Comparison of ENCODE assay signal across 21 cellular contexts in the genomic region with DNA sequence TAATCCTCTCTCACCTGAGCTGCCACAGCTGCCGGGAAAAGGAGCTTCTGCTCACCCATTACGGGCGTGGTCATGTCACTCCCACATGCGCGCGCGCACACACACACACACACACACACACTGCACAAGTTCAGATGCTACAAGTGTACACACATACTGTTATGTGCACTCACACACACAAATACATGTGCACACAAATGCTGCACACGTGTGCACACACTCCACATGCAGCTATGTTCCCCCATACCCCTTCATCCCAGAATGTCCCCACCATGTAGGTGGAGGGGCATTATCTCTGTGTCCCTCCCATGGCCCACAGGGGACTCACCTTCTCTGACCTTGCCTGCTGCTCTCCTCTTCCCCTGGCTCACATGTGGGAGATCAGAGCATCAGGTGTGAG. TPM values are rescaled to one million over a fixed set of nuclear protein-coding genes. Genes with fewer than 3 reads are reported as not detected.
A peak's percentile ranks its signal among the peaks of the same experiment; 100 is the strongest.
DNase-seq lines count a peak whose midpoint lies in the region; ATAC-seq, FAIRE-seq and TF ChIP-seq lines count a peak whose summit lies in the region.
"Had no signal": no experiment of that assay in that cellular context is flagged by ENCODE, and none has a peak within 500 bp of the region (broad histone marks: within the 10 kb centered on the region; RNA-seq: fewer than 3 reads in every experiment).

No MANE protein-coding gene starts in this region.

- POLR2A ChIA-PET in HepG2 (lab: Yijun Ruan, JAX) (no interaction called here), H1 (lab: Charles Lee; ENCODE audit: partially characterized antibody) (interaction anchor here (0.9 to 9.9 kb wide), 13 partner anchors 7 to 266 kb away, joined by 3 to 119 read pairs (median 7); a partner anchor contains a TSS)

- H3K9me3 ChIP-seq in HepG2 (ENCODE audit: low read length) (no peaks in the 10 kb centered on the region), right lobe of liver (no peaks in the 10 kb centered on the region), H1 (ENCODE audit: insufficient read depth in 2 of 2, low read depth in 1 of 2, low read length in 1 of 2) (no peaks in the 10 kb centered on the region)
- H3K9me3 ChIP-seq: Caco-2 had no signal

- H3K23ac ChIP-seq in H1 (ENCODE audit: insufficient read length) = no peak overlapping the region

- TF ChIP-seq EP300 in HepG2 (IDR thresholded peaks at IDR 0.05; ENCODE audit: low read depth in 2 of 2, low read length in 2 of 2) (no peak), HepG2 (CRISPR knock-in tag; IDR thresholded peaks at IDR 0.05; ENCODE audit: borderline replicate concordance) (no peak), H1 (IDR thresholded peaks at IDR 0.05; ENCODE audit: borderline replicate concordance in 1 of 2, low read depth in 2 of 2, low read length in 2 of 2) (no peak)

- no peak for DNase-seq in HepG2 (ENCODE audit: low spot score)
- no peak for DNase-seq in right lobe of liver
- DNase-seq in NCI-H69 (lab: John Stamatoyannopoulos, UW) = peak; percentile 21
- DNase-seq in H1 (ENCODE audit: low read depth in 1 of 2, low spot score in 2 of 2) = no peak
- no peak for DNase-seq in urothelium cell line (ENCODE audit: low spot score)
- no peak for DNase-seq in A172 (ENCODE audit: low spot score)
- no peak for DNase-seq in NCI-H345 treated with DMSO at 0.1 percent for 48 hours (lab: John Stamatoyannopoulos, UW; ENCODE audit: unreplicated experiment)
- DNase-seq: 8988T; C1 segment of cervical spinal cord; Caco-2; CD4-positive, alpha-beta memory T cell; DMS153; DND-41; GOT3; H7; HFFc6 had no signal

- H2AFZ ChIP-seq in HepG2 (ENCODE audit: low read length) (no peak overlapping the region), H1 (ENCODE audit: low read length) (no peak overlapping the region)

- no TSS peak for BruUV-seq in HepG2 (replicated peaks; lab: Mats Ljungman, UMichigan)

- intact Hi-C loops in HepG2 (cut with micrococcal nuclease; ENCODE audit: unreplicated experiment) = no loop called here
- intact Hi-C loops in right lobe of liver (cut with DNase I) = no loop called here

- peak overlapping the region; percentile 19; the same call in 1 of the 2 replicates for H3K18ac ChIP-seq in H1 (ENCODE audit: extremely low read depth, low read length)

- H2BK15ac ChIP-seq in H1 (ENCODE audit: low read length) = no peak overlapping the region

- TF ChIP-seq CTCF in HepG2 (CRISPR knock-in tag; IDR thresholded peaks at IDR 0.05) (no peak), right lobe of liver (IDR thresholded peaks at IDR 0.05) (no peak), H1 (IDR thresholded peaks at IDR 0.05; ENCODE audit: control extremely low read depth in 1 of 3, insufficient read depth in 1 of 3, low read depth in 1 of 3, low read length in 3 of 3) (no peak)

- H3K4me2 ChIP-seq in HepG2 (ENCODE audit: low read depth, low read length) = no peak overlapping the region
- H3K4me2 ChIP-seq in H1 (ENCODE audit: insufficient read depth in 1 of 2, low read depth in 2 of 2, low read length in 2 of 2) = no peak overlapping the region

- ATAC-seq in HepG2 (no peak), right lobe of liver (no peak), GM21360 (IDR thresholded peaks at IDR 0.05; ENCODE audit: unreplicated experiment) (no peak)
- ATAC-seq: HCT116 had no signal

- no peak overlapping the region for H3K4ac ChIP-seq in H1 (replicated peaks; ENCODE audit: insufficient read length, low read depth, low read length)

- no peak for FAIRE-seq in HepG2 (lab: Jason Lieb, UNC)
- FAIRE-seq in H1 (lab: Jason Lieb, UNC) = no peak
- peak; percentile 95 for FAIRE-seq in urothelium cell line (lab: Jason Lieb, UNC)
- FAIRE-seq: G401.6, GM12892, GM19239 had no signal

- no peak overlapping the region for H2BK20ac ChIP-seq in H1 (ENCODE audit: low read length)

- H4K91ac ChIP-seq in H1 (replicated peaks; ENCODE audit: insufficient read length, low read length) = peak overlapping the region; percentile 75

- in situ Hi-C loops in HepG2 (cut with HindIII; ENCODE audit: extremely low pct_ligation_motif_present, low pct_unique_long_range_greater_than_20kb) = no loop called here

- H3K79me2 ChIP-seq in HepG2 (ENCODE audit: insufficient read depth, low read length) (no peaks in the 10 kb centered on the region), H1 (ENCODE audit: control insufficient read depth in 1 of 2, insufficient read depth in 2 of 2, low read length in 2 of 2) (no peaks in the 10 kb centered on the region)

- H2BK12ac ChIP-seq in H1 (ENCODE audit: low read depth, low read length) = peak overlapping the region; percentile 84; the same call in 1 of the 2 replicates

- 0 out of 2 replicates have a peak overlapping the region, but pooled peaks have one; percentile 39 for H2AK5ac ChIP-seq in H1 (ENCODE audit: low read depth, low read length)

- H4K8ac ChIP-seq in H1 (ENCODE audit: extremely low read depth, insufficient read depth, low read length) = no peak overlapping the region

- H4K20me1 ChIP-seq in HepG2 (ENCODE audit: insufficient read depth, low read length) (no peaks in the 10 kb centered on the region), H1 (replicated peaks in 1 of 2; ENCODE audit: control insufficient read depth in 1 of 2, insufficient read depth in 2 of 2, low read length in 2 of 2) (peaks cover 0 to 8% of the 10 kb centered on the region in 2 experiments)

- H4K5ac ChIP-seq in H1 (ENCODE audit: insufficient read length, low read depth, low read length) = no peak overlapping the region

- H3K56ac ChIP-seq in H1 (replicated peaks; ENCODE audit: insufficient read length, low read depth, low read length) = no peak overlapping the region

- H3K27me3 ChIP-seq in HepG2 (ENCODE audit: control insufficient read depth in 1 of 2, insufficient read depth in 2 of 2, low read length in 2 of 2) (peaks cover 17 to 81% of the 10 kb centered on the region in 2 experiments; a peak in 4 of 5 replicates), right lobe of liver (no peaks in the 10 kb centered on the region), H1 (replicated peaks in 1 of 4; ENCODE audit: control insufficient read depth in 3 of 4, extremely low read depth in 1 of 4, insufficient read depth in 3 of 4, low read length in 3 of 4) (no peaks in the 10 kb centered on the region)

- H3K4me1 ChIP-seq in HepG2 (ENCODE audit: insufficient read depth, low read length) = no peaks in the 10 kb centered on the region
- no peaks in the 10 kb centered on the region for H3K4me1 ChIP-seq in right lobe of liver
- no peaks in the 10 kb centered on the region; a peak in 1 of 7 replicates for H3K4me1 ChIP-seq in H1 (replicated peaks in 1 of 4; ENCODE audit: control insufficient read depth in 3 of 4, insufficient read depth in 4 of 4, low read length in 3 of 4)
- H3K4me1 ChIP-seq: Caco-2 had no signal

- no peak overlapping the region for H2BK120ac ChIP-seq in H1 (replicated peaks; ENCODE audit: low read depth, low read length)

- H3K14ac ChIP-seq in H1 (ENCODE audit: insufficient read length) = no peak overlapping the region

- H3K9ac ChIP-seq in HepG2 (ENCODE audit: insufficient read depth, low read depth, low read length) (no peak overlapping the region), H1 (replicated peaks in 1 of 4; ENCODE audit: extremely low read depth in 1 of 4, low read depth in 3 of 4, low read length in 3 of 4) (no peak overlapping the region)

- H3K4me3 ChIP-seq in HepG2 (replicated peaks in 1 of 3; ENCODE audit: insufficient read depth in 1 of 3, low read depth in 2 of 3, low read length in 3 of 3) = no peak overlapping the region
- H3K4me3 ChIP-seq in right lobe of liver = no peak overlapping the region
- H3K4me3 ChIP-seq in H1 (ENCODE audit: extremely low read depth in 1 of 4, insufficient read depth in 2 of 4, low read depth in 3 of 4, low read length in 4 of 4) = no peak overlapping the region

- TF ChIP-seq POLR2A in HepG2 (IDR thresholded peaks at IDR 0.05; ENCODE audit: insufficient read depth in 1 of 2, low read depth in 2 of 2, low read length in 2 of 2) = no peak
- TF ChIP-seq POLR2A in right lobe of liver (IDR thresholded peaks at IDR 0.05) = no peak
- no peak for TF ChIP-seq POLR2A in H1 (IDR thresholded peaks at IDR 0.05; ENCODE audit: control extremely low read depth in 1 of 2, low read depth in 2 of 2, low read length in 2 of 2)

- H3K79me1 ChIP-seq in H1 (ENCODE audit: low read depth, low read length) = no peaks in the 10 kb centered on the region

- peak overlapping the region; percentile 60; the same call in 1 of the 2 replicates for H2BK5ac ChIP-seq in H1 (ENCODE audit: low read depth, low read length)

- TF ChIP-seq RAD21 in HepG2 (CRISPR knock-in tag; IDR thresholded peaks at IDR 0.05) = no peak
- no peak for TF ChIP-seq RAD21 in H1 (IDR thresholded peaks at IDR 0.05 in 1 of 2, conservative IDR thresholded peaks at IDR 0.05 in 1 of 2; ENCODE audit: low read depth in 2 of 2, low read length in 2 of 2)

- H3K36me3 ChIP-seq in HepG2 (replicated peaks in 1 of 2; ENCODE audit: control insufficient read depth in 1 of 2, insufficient read depth in 2 of 2, low read length in 2 of 2) (no peaks in the 10 kb centered on the region), right lobe of liver (no peaks in the 10 kb centered on the region), H1 (ENCODE audit: control insufficient read depth in 2 of 4, insufficient read depth in 4 of 4, low read length in 3 of 4) (0 out of 8 replicates have a peak, but pooled peaks cover 0 to 4% (median 1%) of the 10 kb centered on the region in 4 experiments)

- CTCF ChIA-PET in HepG2 (lab: Yijun Ruan, JAX; ENCODE audit: low intra/inter-chr PET ratio, low total read pairs) = no interaction called here
- CTCF ChIA-PET in H1 (lab: Charles Lee; ENCODE audit: partially characterized antibody) = interaction anchor here (0.6 to 3.9 kb wide), 15 partner anchors 11 to 699 kb away, joined by 3 to 18 read pairs (median 3); a partner anchor contains a TSS

- H3K27ac ChIP-seq in HepG2 (ENCODE audit: extremely low read length, insufficient read depth, low read length) (no peak overlapping the region), right lobe of liver (no peak overlapping the region), H1 (ENCODE audit: low read depth, low read length) (no peak overlapping the region)

- 46% methylated on average over 8 of the region's 8 CpGs for WGBS in HepG2 (ENCODE audit: low lambda C conversion rate)
- 84% methylated on average over 5 of the region's 8 CpGs for WGBS in right lobe of liver (ENCODE audit: insufficient coverage, low coverage, low lambda C conversion rate, missing lambda C conversion rate)
- 78% methylated on average over 8 of the region's 8 CpGs; no CpG with 5 or more reads in 1 of the 2 experiments for WGBS in H1 (ENCODE audit: extremely low coverage in 1 of 2, insufficient coverage in 1 of 2, insufficient read length in 1 of 2, insufficient replicate concordance in 2 of 2, low coverage in 1 of 2, low lambda C conversion rate in 2 of 2, missing lambda C conversion rate in 1 of 2), 2 experiments

- no peaks in the 10 kb centered on the region for H3K23me2 ChIP-seq in H1 (ENCODE audit: low read depth, low read length)

RNA-seq across cellular contexts. Expression of a gene that starts 37.3 kb away (rescaled TPM):
- total RNA-seq in HepG2 (2016; rRNA removed; fragmentation: Illumina TruSeq; extraction: Trizol) (not detected in 2 replicates), right lobe of liver (under 1 TPM in 3 of 6 experiments, not detected in 3; 0.23 to 0.37 (median 0.27) TPM)
- not detected in 2 replicates for total RNA-seq in HepG2 (2016; cell fraction: cytosol; rRNA removed; fragmentation: Illumina TruSeq; extraction: Trizol; ENCODE audit: low read depth)
- not detected in 2 replicates for total RNA-seq in HepG2 (2016; cell fraction: insoluble cytoplasmic fraction; rRNA removed; fragmentation: Illumina TruSeq; extraction: Trizol)
- total RNA-seq in HepG2 (2016; cell fraction: membrane; rRNA removed; fragmentation: Illumina TruSeq; extraction: Trizol) = not detected in 2 replicates
- total RNA-seq in HepG2 (2016; cell fraction: nucleus; rRNA removed; fragmentation: Illumina TruSeq; extraction: Trizol) = not detected in 2 replicates
- polyA plus RNA-seq in HepG2 (2011; rRNA removed) (not detected in 2 replicates), H1 (2011; rRNA removed) (4.7 and 5.4 TPM in 2 replicates)
- polyA plus RNA-seq in HepG2 (2011; cell fraction: cytosol; rRNA removed) = not detected in 2 replicates
- 0.06 and 0.23 TPM in 2 replicates for polyA plus RNA-seq in HepG2 (2011; cell fraction: nucleus; rRNA removed)
- not detected in 2 replicates for polyA plus RNA-seq in HepG2 (2012)
- polyA plus RNA-seq in HepG2 (2016; cell fraction: cytosol; fragmentation: Illumina TruSeq; extraction: Trizol; ENCODE audit: low read depth) = not detected in 2 replicates
- polyA plus RNA-seq in HepG2 (2016; cell fraction: insoluble cytoplasmic fraction; fragmentation: Illumina TruSeq; extraction: Trizol; ENCODE audit: low read depth) = not detected in 2 replicates
- polyA plus RNA-seq in HepG2 (2016; cell fraction: membrane; fragmentation: Illumina TruSeq; extraction: Trizol; ENCODE audit: low read depth) = not detected in 2 replicates
- not detected in 2 replicates for polyA plus RNA-seq in HepG2 (2016; cell fraction: nucleus; fragmentation: Illumina TruSeq; extraction: Trizol; ENCODE audit: insufficient read depth, low read depth)
- 0.49 TPM in 1 of 2 replicates, not detected in the other for polyA minus RNA-seq in HepG2 (2011; rRNA and poly(A)+ RNA removed; ENCODE audit: low replicate concordance)
- polyA minus RNA-seq in HepG2 (2011; cell fraction: cytosol; rRNA and poly(A)+ RNA removed) = not detected in 2 replicates
- polyA minus RNA-seq in HepG2 (2011; cell fraction: nucleus; rRNA and poly(A)+ RNA removed) = 0.26 and 0.37 TPM in 2 replicates
- total RNA-seq in H1 (2021; fragmentation: NEBNext Ultra II Directional; extraction: Animal tissue kit (Norgen Biotek cat#: 25700)) = 11.7 and 13.7 TPM in 2 replicates
- polyA plus RNA-seq in H1 (2011; cell fraction: cytosol; rRNA removed) = 5.8 TPM
- polyA plus RNA-seq in H1 (2011; cell fraction: nucleus; rRNA removed) = 15.2 TPM
- 4.0 to 6.0 TPM (median 5.4 TPM) in 4 replicates for polyA plus RNA-seq in H1 (2012, experiment 1 of 2)
- 4.3 TPM for polyA plus RNA-seq in H1 (2012, experiment 2 of 2)
- polyA plus RNA-seq in H1 (2013, experiment 1 of 2) = 2.2 TPM
- 2.1 TPM for polyA plus RNA-seq in H1 (2013, experiment 2 of 2)
- polyA minus RNA-seq in H1 (2011; rRNA and poly(A)+ RNA removed) = 5.8 and 6.2 TPM in 2 replicates
- 7.9 TPM for polyA minus RNA-seq in H1 (2011; cell fraction: cytosol; rRNA and poly(A)+ RNA removed)
- 20.0 TPM for polyA minus RNA-seq in H1 (2011; cell fraction: nucleus; rRNA and poly(A)+ RNA removed)
- 1.1 and 1.8 TPM in 2 replicates for total RNA-seq in A172 (2014; rRNA removed; shearing (Covaris generic))
- polyA plus RNA-seq: CD4-positive, alpha-beta memory T cell had no signal

RNA-seq across cellular contexts. Expression of a gene that starts 39.1 kb away (rescaled TPM):
- total RNA-seq in HepG2 (2016; rRNA removed; fragmentation: Illumina TruSeq; extraction: Trizol) = 382 and 407 TPM in 2 replicates
- 604 and 617 TPM in 2 replicates for total RNA-seq in HepG2 (2016; cell fraction: cytosol; rRNA removed; fragmentation: Illumina TruSeq; extraction: Trizol; ENCODE audit: low read depth)
- total RNA-seq in HepG2 (2016; cell fraction: insoluble cytoplasmic fraction; rRNA removed; fragmentation: Illumina TruSeq; extraction: Trizol) = 369 and 397 TPM in 2 replicates
- 887 and 1,010 TPM in 2 replicates for total RNA-seq in HepG2 (2016; cell fraction: membrane; rRNA removed; fragmentation: Illumina TruSeq; extraction: Trizol)
- 281 and 324 TPM in 2 replicates for total RNA-seq in HepG2 (2016; cell fraction: nucleus; rRNA removed; fragmentation: Illumina TruSeq; extraction: Trizol)
- polyA plus RNA-seq in HepG2 (2011; rRNA removed) = 1,008 and 1,029 TPM in 2 replicates
- 1,419 and 1,481 TPM in 2 replicates for polyA plus RNA-seq in HepG2 (2011; cell fraction: cytosol; rRNA removed)
- polyA plus RNA-seq in HepG2 (2011; cell fraction: nucleus; rRNA removed) = 1,285 and 1,363 TPM in 2 replicates
- 1,216 and 1,583 TPM in 2 replicates for polyA plus RNA-seq in HepG2 (2012)
- polyA plus RNA-seq in HepG2 (2016; cell fraction: cytosol; fragmentation: Illumina TruSeq; extraction: Trizol; ENCODE audit: low read depth) = 2,019 and 2,103 TPM in 2 replicates
- 991 and 1,223 TPM in 2 replicates for polyA plus RNA-seq in HepG2 (2016; cell fraction: insoluble cytoplasmic fraction; fragmentation: Illumina TruSeq; extraction: Trizol; ENCODE audit: low read depth)
- polyA plus RNA-seq in HepG2 (2016; cell fraction: membrane; fragmentation: Illumina TruSeq; extraction: Trizol; ENCODE audit: low read depth) = 2,245 and 2,285 TPM in 2 replicates
- polyA plus RNA-seq in HepG2 (2016; cell fraction: nucleus; fragmentation: Illumina TruSeq; extraction: Trizol; ENCODE audit: insufficient read depth, low read depth) = 1,096 and 1,140 TPM in 2 replicates
- polyA minus RNA-seq in HepG2 (2011; rRNA and poly(A)+ RNA removed; ENCODE audit: low replicate concordance) = 1,501 and 1,552 TPM in 2 replicates
- polyA minus RNA-seq in HepG2 (2011; cell fraction: cytosol; rRNA and poly(A)+ RNA removed) = 671 and 731 TPM in 2 replicates
- 391 and 498 TPM in 2 replicates for polyA minus RNA-seq in HepG2 (2011; cell fraction: nucleus; rRNA and poly(A)+ RNA removed)
- 100 to 1,000 TPM; 254 to 400 (median 287) TPM for total RNA-seq in right lobe of liver
- total RNA-seq in H1 (2021; fragmentation: NEBNext Ultra II Directional; extraction: Animal tissue kit (Norgen Biotek cat#: 25700)) = 989 and 1,039 TPM in 2 replicates
- 1,613 and 2,238 TPM in 2 replicates for polyA plus RNA-seq in H1 (2011; rRNA removed)
- 1,327 TPM for polyA plus RNA-seq in H1 (2011; cell fraction: cytosol; rRNA removed)
- polyA plus RNA-seq in H1 (2011; cell fraction: nucleus; rRNA removed) = 1,703 TPM
- 953 to 1,220 TPM (median 1,156 TPM) in 4 replicates for polyA plus RNA-seq in H1 (2012, experiment 1 of 2)
- 998 TPM for polyA plus RNA-seq in H1 (2012, experiment 2 of 2)
- polyA plus RNA-seq in H1 (2013, experiment 1 of 2) = 696 TPM
- 746 TPM for polyA plus RNA-seq in H1 (2013, experiment 2 of 2)
- polyA minus RNA-seq in H1 (2011; rRNA and poly(A)+ RNA removed) = 1,072 and 1,265 TPM in 2 replicates
- 673 TPM for polyA minus RNA-seq in H1 (2011; cell fraction: cytosol; rRNA and poly(A)+ RNA removed)
- 539 TPM for polyA minus RNA-seq in H1 (2011; cell fraction: nucleus; rRNA and poly(A)+ RNA removed)
- 416 and 436 TPM in 2 replicates for total RNA-seq in A172 (2014; rRNA removed; shearing (Covaris generic))
